19 cellular contexts compared by ENCODE assay signal in genomic region chr5:128304791-128305190, GRCh38.
"Had no signal": no experiment of that assay in that cellular context is flagged by ENCODE, and none has a peak within 500 bp of the region (broad histone marks: within the 10 kb centered on the region; RNA-seq: fewer than 3 reads in every experiment).

No MANE protein-coding gene starts in this region.

- H3K27me3 Mint-ChIP-seq: activated CD4-positive, alpha-beta T cell treated with anti-CD3 and anti-CD28 coated beads for 36 hours; activated naive CD8-positive, alpha-beta T cell; brain had no signal

- H3K27ac ChIP-seq: ascending aorta, left ventricle myocardium inferior, neutrophil, tibial nerve had no signal

- H3K4me1 Mint-ChIP-seq: activated CD4-positive, alpha-beta T cell treated with anti-CD3 and anti-CD28 coated beads for 36 hours had no signal

- H3K4me3 Mint-ChIP-seq: activated CD4-positive, alpha-beta T cell treated with anti-CD3 and anti-CD28 coated beads for 36 hours; activated CD8-positive, alpha-beta T cell treated with anti-CD3 and anti-CD28 coated beads, Interleukin-2, amount 10 ng/mL, durations not matched to agents 7 days and 5 days; activated naive CD8-positive, alpha-beta T cell; brain; nephron had no signal

- H3K4me1 ChIP-seq: ascending aorta, tibial nerve had no signal

- H3K4me3 ChIP-seq: ascending aorta, left ventricle myocardium inferior, tibial nerve had no signal

- H3K9me3 Mint-ChIP-seq: nephron had no signal

- H3K27me3 ChIP-seq: ascending aorta, neutrophil, tibial nerve had no signal

- H3K27ac Mint-ChIP-seq: activated CD4-positive, alpha-beta T cell treated with anti-CD3 and anti-CD28 coated beads for 36 hours; activated CD8-positive, alpha-beta T cell treated with anti-CD3 and anti-CD28 coated beads, Interleukin-2, amount 10 ng/mL, durations not matched to agents 7 days and 5 days; activated naive CD8-positive, alpha-beta T cell had no signal

- H3K36me3 Mint-ChIP-seq: activated naive CD8-positive, alpha-beta T cell had no signal

- DNase-seq: activated CD4-positive, alpha-beta T cell treated with anti-CD3 and anti-CD28 coated beads for 36 hours; activated CD4-positive, CD25-positive, alpha-beta regulatory T cell; activated CD8-positive, alpha-beta T cell treated with anti-CD3 and anti-CD28 coated beads, Interleukin-2, amount 10 ng/mL, durations not matched to agents 7 days and 5 days; activated effector memory CD4-positive, alpha-beta T cell treated with Interleukin-2 at 50 U/mL for 16 hours; activated naive CD4-positive, alpha-beta T cell treated with Interleukin-2 at 50 U/mL for 16 hours; activated T-cell treated with anti-CD3 and anti-CD28 coated beads for 4 hours; cortex of kidney; left ventricle myocardium inferior; small intestine; stimulated activated CD4-positive, alpha-beta T cell treated with anti-CD3 and anti-CD28 coated beads, Interleukin-15, amount 100 ng/mL, for 24 hours; stimulated activated CD4-positive, alpha-beta T cell treated with anti-CD3 and anti-CD28 coated beads, Interleukin-2, amount 100 ng/mL, for 24 hours; stimulated activated naive CD4-positive, alpha-beta T cell had no signal

- H3K36me3 ChIP-seq: ascending aorta had no signal

- ATAC-seq: activated CD4-positive, alpha-beta T cell treated with anti-CD3 and anti-CD28 coated beads for 36 hours; activated CD8-positive, alpha-beta T cell treated with anti-CD3 and anti-CD28 coated beads, Interleukin-2, amount 10 ng/mL, durations not matched to agents 7 days and 5 days; sciatic nerve had no signal
